Comparison of ENCODE assay signal across 13 cellular contexts in the genomic region with DNA sequence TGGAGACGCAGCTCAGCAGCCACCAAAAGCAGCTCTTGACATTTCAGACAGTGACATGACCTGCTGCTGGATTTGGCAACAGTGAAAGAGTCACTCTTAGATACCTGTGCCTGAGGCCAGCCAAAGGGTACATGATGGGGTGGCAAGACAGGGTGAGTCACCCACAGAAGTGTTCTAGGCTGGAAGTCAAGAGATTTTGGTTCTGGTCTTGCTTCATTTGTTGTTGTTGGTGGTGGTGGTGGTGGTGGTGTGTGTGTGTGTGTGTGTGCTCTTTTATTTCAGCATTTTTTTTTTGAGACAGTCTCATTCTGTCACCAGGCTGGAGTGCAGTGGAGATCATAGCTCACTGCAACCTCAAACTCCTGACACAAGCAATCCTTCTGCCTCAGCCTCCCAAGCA. TPM values are rescaled to one million over a fixed set of nuclear protein-coding genes. Genes with fewer than 3 reads are reported as not detected.
DNase-seq lines count a peak whose midpoint lies in the region; ATAC-seq and TF ChIP-seq lines count a peak whose summit lies in the region.
"Had no signal": no experiment of that assay in that cellular context is flagged by ENCODE, and none has a peak within 500 bp of the region (broad histone marks: within the 10 kb centered on the region; RNA-seq: fewer than 3 reads in every experiment).

No MANE protein-coding gene starts in this region.

- no peak overlapping the region for H3K4me3 Mint-ChIP-seq in T-helper 2 cell treated with Interferon-gamma antibody and Interleukin-4, amounts not matched to agents 5 μg/mL and 100 μg/mL, for 36 hours
- H3K4me3 Mint-ChIP-seq in CD8-positive, alpha-beta memory T cell: peak overlapping the region in 1 of 7 donors; percentile 51
- H3K4me3 Mint-ChIP-seq in activated CD8-positive, alpha-beta T cell treated with anti-CD3 and anti-CD28 coated beads for 36 hours: no peak overlapping the region
- no peak overlapping the region for H3K4me3 Mint-ChIP-seq in memory B cell

- no peaks in the 10 kb centered on the region for H3K27me3 ChIP-seq in CD8-positive, alpha-beta memory T cell (ENCODE audit: insufficient read depth, low read length, poor library complexity, severe bottlenecking)

- peak; percentile 84 for ATAC-seq in activated CD8-positive, alpha-beta T cell treated with anti-CD3 and anti-CD28 coated beads for 36 hours
- no peak for ATAC-seq in memory B cell (ENCODE audit: low read depth)
- no peak for ATAC-seq in HG03108 (IDR thresholded peaks at IDR 0.05; ENCODE audit: unreplicated experiment)
- ATAC-seq: A549, mucosa of descending colon had no signal

- no peaks in the 10 kb centered on the region for H3K9me3 Mint-ChIP-seq in T-helper 2 cell treated with Interferon-gamma antibody and Interleukin-4, amounts not matched to agents 5 μg/mL and 100 μg/mL, for 36 hours
- H3K9me3 Mint-ChIP-seq in CD8-positive, alpha-beta memory T cell: no peaks in the 10 kb centered on the region
- no peaks in the 10 kb centered on the region for H3K9me3 Mint-ChIP-seq in activated CD8-positive, alpha-beta T cell treated with anti-CD3 and anti-CD28 coated beads for 36 hours
- no peaks in the 10 kb centered on the region for H3K9me3 Mint-ChIP-seq in memory B cell

- H3K27ac ChIP-seq in CD8-positive, alpha-beta memory T cell (ENCODE audit: low read depth, low read length): no peak overlapping the region
- H3K27ac ChIP-seq: HL-60 had no signal

- peak; percentile 16 for DNase-seq in T-helper 2 cell treated with Interferon-gamma antibody and Interleukin-4, amounts not matched to agents 5 μg/mL and 100 μg/mL, for 36 hours (ENCODE audit: low spot score)
- no peak for DNase-seq in T-helper 2 cell
- no peak for DNase-seq in CD8-positive, alpha-beta memory T cell
- peak; percentile 73 for DNase-seq in activated CD8-positive, alpha-beta T cell treated with anti-CD3 and anti-CD28 coated beads for 36 hours
- no peak for DNase-seq in memory B cell (ENCODE audit: low spot score in 2 of 2)
- no peak for DNase-seq in H4 (ENCODE audit: low spot score)
- no peak for DNase-seq in GM19238 (ENCODE audit: insufficient read length, low spot score)
- DNase-seq: mucosa of descending colon, NCI-H345, RPMI8226 had no signal

- H3K9me3 ChIP-seq in CD8-positive, alpha-beta memory T cell (ENCODE audit: low read length): no peaks in the 10 kb centered on the region
- H3K9me3 ChIP-seq: A549, mucosa of descending colon had no signal

- peaks cover 9% of the 10 kb centered on the region for H3K4me1 Mint-ChIP-seq in T-helper 2 cell treated with Interferon-gamma antibody and Interleukin-4, amounts not matched to agents 5 μg/mL and 100 μg/mL, for 36 hours (ENCODE audit: low read depth)
- H3K4me1 Mint-ChIP-seq in CD8-positive, alpha-beta memory T cell: peaks cover 12 to 25% (median 19%) of the 10 kb centered on the region in 3 donors
- peaks cover 36% of the 10 kb centered on the region for H3K4me1 Mint-ChIP-seq in activated CD8-positive, alpha-beta T cell treated with anti-CD3 and anti-CD28 coated beads for 36 hours (ENCODE audit: low read depth)
- peaks cover 28% of the 10 kb centered on the region for H3K4me1 Mint-ChIP-seq in memory B cell

- CTCF ChIA-PET in CD8-positive, alpha-beta memory T cell (lab: Charles Lee): no interaction called here
- CTCF ChIA-PET in activated CD8-positive, alpha-beta T cell treated with anti-CD3 and anti-CD28 coated beads for 36 hours (lab: Charles Lee): interaction anchor here (0.5 to 1.2 kb wide), 6 partner anchors 11 to 168 kb away, joined by 3 to 4 read pairs (median 3); partner anchors contain the start of gene TUT4

- intact Hi-C loops in activated CD8-positive, alpha-beta T cell treated with anti-CD3 and anti-CD28 coated beads for 36 hours (cut with micrococcal nuclease): loop anchor here (10.0 kb wide), 1 partner anchor 254 kb away; the partner anchor contains the start of genes ORC1 and PRPF38A

- peaks cover 3% of the 10 kb centered on the region for H3K36me3 Mint-ChIP-seq in T-helper 2 cell treated with Interferon-gamma antibody and Interleukin-4, amounts not matched to agents 5 μg/mL and 100 μg/mL, for 36 hours (ENCODE audit: low read depth)
- H3K36me3 Mint-ChIP-seq in CD8-positive, alpha-beta memory T cell: peaks cover 0 to 53% (median 8%) of the 10 kb centered on the region in 3 donors
- H3K36me3 Mint-ChIP-seq in activated CD8-positive, alpha-beta T cell treated with anti-CD3 and anti-CD28 coated beads for 36 hours (ENCODE audit: low read depth): peaks cover 4% of the 10 kb centered on the region
- H3K36me3 Mint-ChIP-seq in memory B cell: peaks cover 23% of the 10 kb centered on the region

- H3K36me3 ChIP-seq in CD8-positive, alpha-beta memory T cell (ENCODE audit: insufficient read depth, low read length): peaks cover 10% of the 10 kb centered on the region

- POLR2A ChIA-PET in CD8-positive, alpha-beta memory T cell (lab: Charles Lee): no interaction called here
- POLR2A ChIA-PET in activated CD8-positive, alpha-beta T cell treated with anti-CD3 and anti-CD28 coated beads for 36 hours (lab: Charles Lee): interaction anchor here (0.7 to 1.9 kb wide), 9 partner anchors 10 to 139 kb away, joined by 3 to 9 read pairs (median 4); partner anchors contain the start of genes SHISAL2A and TUT4

- no peak for TF ChIP-seq CTCF in activated CD8-positive, alpha-beta T cell treated with anti-CD3 and anti-CD28 coated beads for 36 hours (IDR thresholded peaks at IDR 0.05)

- H3K4me3 ChIP-seq in CD8-positive, alpha-beta memory T cell (ENCODE audit: low read length): no peak overlapping the region
- H3K4me3 ChIP-seq: A549, mucosa of descending colon had no signal

- H3K27ac Mint-ChIP-seq in T-helper 2 cell treated with Interferon-gamma antibody and Interleukin-4, amounts not matched to agents 5 μg/mL and 100 μg/mL, for 36 hours: peak overlapping the region; percentile 59
- peak overlapping the region in 6 of 8 donors; percentile 26 to 81 (median 49) for H3K27ac Mint-ChIP-seq in CD8-positive, alpha-beta memory T cell
- H3K27ac Mint-ChIP-seq in activated CD8-positive, alpha-beta T cell treated with anti-CD3 and anti-CD28 coated beads for 36 hours: peak overlapping the region; percentile 91
- peak overlapping the region; percentile 51 for H3K27ac Mint-ChIP-seq in memory B cell

- H3K27me3 Mint-ChIP-seq in T-helper 2 cell treated with Interferon-gamma antibody and Interleukin-4, amounts not matched to agents 5 μg/mL and 100 μg/mL, for 36 hours (ENCODE audit: low read depth): no peaks in the 10 kb centered on the region
- H3K27me3 Mint-ChIP-seq in CD8-positive, alpha-beta memory T cell: no peaks in the 10 kb centered on the region
- no peaks in the 10 kb centered on the region for H3K27me3 Mint-ChIP-seq in activated CD8-positive, alpha-beta T cell treated with anti-CD3 and anti-CD28 coated beads for 36 hours
- no peaks in the 10 kb centered on the region for H3K27me3 Mint-ChIP-seq in memory B cell

- no peaks in the 10 kb centered on the region for H3K4me1 ChIP-seq in CD8-positive, alpha-beta memory T cell (ENCODE audit: insufficient read depth, low read length)

RNA-seq across cellular contexts. Expression of gene SHISAL2A, which starts 25.8 kb away (rescaled TPM):
- total RNA-seq in CD8-positive, alpha-beta memory T cell: 10 to 100 TPM; 15.7 to 16.7 TPM
- polyA plus RNA-seq in CD8-positive, alpha-beta memory T cell: 11.3 TPM
- 10 to 100 TPM; 14.6 to 16.2 TPM for total RNA-seq in activated CD8-positive, alpha-beta T cell treated with anti-CD3 and anti-CD28 coated beads for 36 hours
- total RNA-seq in H4 (2014; rRNA removed; shearing (Covaris generic)): not detected in 2 replicates
- polyA plus RNA-seq: A549 had no signal

RNA-seq across cellular contexts. Expression of gene COA7, which starts 39.4 kb away (rescaled TPM):
- total RNA-seq in CD8-positive, alpha-beta memory T cell: 10 to 100 TPM; 39.8 to 41.2 TPM
- polyA plus RNA-seq in CD8-positive, alpha-beta memory T cell: 3.2 TPM
- 10 to 100 TPM; 16.3 to 17.6 TPM for total RNA-seq in activated CD8-positive, alpha-beta T cell treated with anti-CD3 and anti-CD28 coated beads for 36 hours
- 15.9 and 16.6 TPM in 2 replicates for total RNA-seq in H4 (2014; rRNA removed; shearing (Covaris generic))

RNA-seq across cellular contexts. Expression of gene GPX7, which starts 56.6 kb away (rescaled TPM):
- 10 to 100 TPM; 29.9 to 30.0 TPM for total RNA-seq in CD8-positive, alpha-beta memory T cell
- 31.9 TPM for polyA plus RNA-seq in CD8-positive, alpha-beta memory T cell
- 10 to 100 TPM; 21.5 TPM for total RNA-seq in activated CD8-positive, alpha-beta T cell treated with anti-CD3 and anti-CD28 coated beads for 36 hours
- total RNA-seq in H4 (2014; rRNA removed; shearing (Covaris generic)): 0.14 TPM in 1 of 2 replicates, not detected in the other
- polyA plus RNA-seq: A549 had no signal

Comparison
In these comparisons a context has a peak if more than half of its experiments do, and no peak if none do; other contexts are left out.
1. DNase-seq: peak in T-helper 2 cell treated with Interferon-gamma antibody and Interleukin-4, amounts not matched to agents 5 μg/mL and 100 μg/mL, for 36 hours (single experiment) and activated CD8-positive, alpha-beta T cell treated with anti-CD3 and anti-CD28 coated beads for 36 hours (single experiment); none in T-helper 2 cell (0 of 5), CD8-positive, alpha-beta memory T cell (0 of 5), memory B cell (0 of 2), H4 (single experiment) and GM19238 (single experiment).
2. RNA of gene SHISAL2A, which starts 25.8 kb away (total RNA-seq): 15.7 to 16.7 TPM in CD8-positive, alpha-beta memory T cell and 14.6 to 16.2 TPM in activated CD8-positive, alpha-beta T cell treated with anti-CD3 and anti-CD28 coated beads for 36 hours; not detected in H4; every median in the first group is over 10 times any median in the second.
3. RNA of gene GPX7, which starts 56.6 kb away (total RNA-seq): 29.9 to 30.0 TPM in CD8-positive, alpha-beta memory T cell and 21.5 TPM in activated CD8-positive, alpha-beta T cell treated with anti-CD3 and anti-CD28 coated beads for 36 hours; 0.14 TPM in H4; every median in the first group is over 10 times any median in the second.
4. Peak in every context shown above with its lines, with median percentiles within 50 percentile points of each other: H3K27ac Mint-ChIP-seq.